15 cellular contexts compared by ENCODE assay signal in the genomic region with DNA sequence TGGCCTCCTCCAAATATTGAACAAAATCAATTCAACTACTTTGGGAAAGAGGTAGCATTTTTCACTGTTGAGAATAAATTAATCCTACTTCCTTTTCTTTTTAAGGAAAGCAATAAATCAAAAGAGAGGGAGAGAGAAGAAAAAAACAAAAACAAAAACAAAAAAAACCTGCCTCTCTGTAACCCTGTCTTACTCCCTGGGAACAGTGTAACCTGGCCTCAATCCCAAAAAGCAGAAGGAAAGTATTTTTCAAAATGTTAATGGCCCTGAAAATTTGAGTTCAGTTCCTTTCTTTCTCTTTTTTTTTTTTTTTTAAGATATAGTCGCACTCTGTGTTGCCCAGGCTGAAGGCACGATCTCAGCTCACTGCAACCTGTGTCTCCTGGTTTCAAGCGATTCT. TPM values are rescaled to one million over a fixed set of nuclear protein-coding genes. Genes with fewer than 3 reads are reported as not detected.
DNase-seq lines count a peak whose midpoint lies in the region; ATAC-seq and TF ChIP-seq lines count a peak whose summit lies in the region.
"Had no signal": no experiment of that assay in that cellular context is flagged by ENCODE, and none has a peak within 500 bp of the region (broad histone marks: within the 10 kb centered on the region; RNA-seq: fewer than 3 reads in every experiment).

No MANE protein-coding gene starts in this region.

- TF ChIP-seq CTCF in RWPE1 (conservative IDR thresholded peaks at IDR 0.05; ENCODE audit: low read depth) (no peak), adrenal gland (IDR thresholded peaks at IDR 0.05) (no peak), prostate gland (IDR thresholded peaks at IDR 0.05) (no peak), thoracic aorta (IDR thresholded peaks at IDR 0.05) (no peak)

- H3K27me3 ChIP-seq in adrenal gland (no peaks in the 10 kb centered on the region), prostate gland (replicated peaks; ENCODE audit: insufficient read depth) (no peaks in the 10 kb centered on the region), thoracic aorta (replicated peaks; ENCODE audit: insufficient read depth) (no peaks in the 10 kb centered on the region)

- no peak overlapping the region for H3K4me3 ChIP-seq in adrenal gland
- no peak overlapping the region for H3K4me3 ChIP-seq in prostate gland
- no peak overlapping the region for H3K4me3 ChIP-seq in thoracic aorta

- H3K9me3 ChIP-seq in adrenal gland (replicated peaks in 1 of 3) (no peaks in the 10 kb centered on the region), prostate gland (no peaks in the 10 kb centered on the region), thoracic aorta (no peaks in the 10 kb centered on the region)
- H3K9me3 ChIP-seq: Caco-2 had no signal

- CTCF ChIA-PET in RWPE1 (lab: Yijun Ruan, JAX) = interaction anchor here (0.6 to 0.7 kb wide), 2 partner anchors 14 to 159 kb away, joined by 4 to 6 read pairs; no protein-coding TSS in a partner anchor

- no peak for ATAC-seq in thoracic aorta (ENCODE audit: insufficient number of reproducible peaks, low FRiP score, low read depth)

- H3K4me1 ChIP-seq in adrenal gland (replicated peaks in 1 of 2) (peaks cover 14 to 33% of the 10 kb centered on the region in 2 donors), prostate gland (replicated peaks) (no peaks in the 10 kb centered on the region), thoracic aorta (ENCODE audit: control insufficient read depth in 1 of 2, low read depth in 2 of 2) (peaks cover 21 to 29% of the 10 kb centered on the region in 2 donors)
- H3K4me1 ChIP-seq: Caco-2 had no signal

- no peaks in the 10 kb centered on the region for H3K36me3 ChIP-seq in adrenal gland (replicated peaks in 1 of 2)
- no peaks in the 10 kb centered on the region for H3K36me3 ChIP-seq in prostate gland
- no peaks in the 10 kb centered on the region for H3K36me3 ChIP-seq in thoracic aorta

- POLR2A ChIA-PET in RWPE1 (lab: Yijun Ruan, JAX; ENCODE audit: low non-redundant PET) = no interaction called here

- TF ChIP-seq POLR2A in adrenal gland (IDR thresholded peaks at IDR 0.05) (no peak), prostate gland (IDR thresholded peaks at IDR 0.05) (no peak)

- H3K27ac ChIP-seq in RWPE1 (peak overlapping the region; percentile 73), adrenal gland (peak overlapping the region; percentile 50 to 82 (median 71)), prostate gland (peak overlapping the region; percentile 52 to 57), thoracic aorta (peak overlapping the region; percentile 60 to 66)

- intact Hi-C loops in adrenal gland (cut with DNase I) (no loop called here), prostate gland (cut with DNase I) (no loop called here)

- 34 to 56% (median 40%) methylated on average over 3 of the region's 3 CpGs for WGBS in adrenal gland, 4 donors
- 61% methylated on average over 3 of the region's 3 CpGs for WGBS in prostate gland

- DNase-seq in RWPE1 (ENCODE audit: low spot score) (no peak), adrenal gland (peak in 3 of 7 donors; percentile 18 to 52 (median 19)), prostate gland (ENCODE audit: low spot score) (no peak), thoracic aorta (ENCODE audit: low spot score) (no peak), cortex of kidney (lab: John Stamatoyannopoulos, UW) (no peak), pons (ENCODE audit: low spot score) (no peak), COLO668 (lab: John Stamatoyannopoulos, UW; ENCODE audit: unreplicated experiment) (no peak)
- DNase-seq: Caco-2, DMS153, KG1, NCI-H1048, NCI-H146, NCI-H2081, NCI-H774, RPMI8226 had no signal

RNA-seq across cellular contexts. Expression of gene RHOB, which starts 35.8 kb away (rescaled TPM):
- total RNA-seq in adrenal gland (1,000 to 10,000 TPM in 2 of 8 donors, 100 to 1,000 TPM in 6; 299 to 1,281 (median 765) TPM), prostate gland (100 to 1,000 TPM; 391 to 554 TPM), thoracic aorta (1,000 to 10,000 TPM in 1 of 2 donors, 100 to 1,000 TPM in 1; 805 to 1,722 TPM)
- polyA plus RNA-seq in adrenal gland = 100 to 1,000 TPM; 130 to 271 (median 232) TPM
